19 cellular contexts compared by ENCODE assay signal in genomic region chr18:13440277-13441248, GRCh38.
DNase-seq lines count a peak whose midpoint lies in the region; TF ChIP-seq lines count a peak whose summit lies in the region.
"Had no signal": no experiment of that assay in that cellular context is flagged by ENCODE, and none has a peak within 500 bp of the region (broad histone marks: within the 10 kb centered on the region; RNA-seq: fewer than 3 reads in every experiment).

No MANE protein-coding gene starts in this region.

- no peaks in the 10 kb centered on the region for H3K9me3 ChIP-seq in HEK293 (ENCODE audit: control insufficient read depth, insufficient read depth, low read depth, low read length)
- peaks cover 0 to 1% of the 10 kb centered on the region in 2 donors for H3K9me3 ChIP-seq in neuronal stem cell (replicated peaks in 1 of 2; ENCODE audit: control insufficient read depth in 2 of 2, insufficient read depth in 1 of 2, low read depth in 1 of 2, low read length in 2 of 2)
- no peaks in the 10 kb centered on the region for H3K9me3 ChIP-seq in MG63
- H3K9me3 ChIP-seq: gastroesophageal sphincter, left ventricle myocardium inferior, tibial nerve had no signal

- no peak overlapping the region for H4K8ac ChIP-seq in neuronal stem cell (ENCODE audit: low read depth, low read length)

- no CpG with 5 or more reads among the region's 25 CpGs for whole genome bisulfite sequencing in neuronal stem cell (ENCODE audit: extremely low coverage in 2 of 2, insufficient read length in 2 of 2, insufficient replicate concordance in 1 of 2), 2 donors

- H3K36me3 ChIP-seq in HEK293 (ENCODE audit: control insufficient read depth in 2 of 2, insufficient read depth in 1 of 2, low read length in 2 of 2) (no peaks in the 10 kb centered on the region), neuronal stem cell (replicated peaks in 1 of 2; ENCODE audit: control insufficient read depth in 2 of 2, insufficient read depth in 2 of 2, low read length in 2 of 2) (peaks cover 0 to 2% of the 10 kb centered on the region in 2 donors), MG63 (no peaks in the 10 kb centered on the region)
- H3K36me3 ChIP-seq: tibial nerve had no signal

- peaks cover 0 to 15% (median 5%) of the 10 kb centered on the region in 3 experiments for H3K27me3 ChIP-seq in neuronal stem cell (ENCODE audit: control insufficient read depth in 3 of 3, insufficient read depth in 3 of 3, low read depth in 1 of 3, low read length in 3 of 3)
- no peaks in the 10 kb centered on the region for H3K27me3 ChIP-seq in MG63
- H3K27me3 ChIP-seq: gastroesophageal sphincter, tibial nerve had no signal

- DNase-seq in NCI-H2107 treated with DMSO at 0.1 percent for 48 hours (lab: John Stamatoyannopoulos, UW; ENCODE audit: unreplicated experiment) (peak; percentile 48), NCI-H2107 (lab: John Stamatoyannopoulos, UW) (no peak), SK-MEL-5 (ENCODE audit: low read depth, low spot score) (peak; percentile 49), neuronal stem cell (ENCODE audit: low spot score) (no peak), NCI-H748 (lab: John Stamatoyannopoulos, UW; ENCODE audit: unreplicated experiment) (no peak), MG63 (no peak)
- DNase-seq in activated effector memory CD4-positive, alpha-beta T cell treated with anti-CD3 and anti-CD28 coated beads, Interleukin-2, amount 50 U/mL, for 16 hours: no peak
- DNase-seq: activated CD8-positive, alpha-beta T cell treated with anti-CD3 and anti-CD28 coated beads for 36 hours; anterior cingulate cortex; CD4-positive, alpha-beta memory T cell; left ventricle myocardium inferior; NCI-H1105 treated with DMSO at 0.1 percent for 48 hours; NCI-H2227 treated with DMSO at 0.1 percent for 48 hours had no signal

- H3K4ac ChIP-seq in neuronal stem cell (ENCODE audit: low read length): no peak overlapping the region

- in situ Hi-C loops in SK-MEL-5 (cut with HindIII; ENCODE audit: low pct_unique_long_range_greater_than_20kb, low sequenced_read_pairs): no loop called here

- H3K4me1 ChIP-seq in HEK293 (ENCODE audit: control insufficient read depth, insufficient read depth, low read length) (peaks cover 6% of the 10 kb centered on the region), neuronal stem cell (ENCODE audit: control insufficient read depth in 2 of 2, insufficient read depth in 1 of 2, low read depth in 1 of 2, low read length in 2 of 2) (no peaks in the 10 kb centered on the region)

- H2BK120ac ChIP-seq in neuronal stem cell (ENCODE audit: low read depth, low read length): no peak overlapping the region

- H2AK5ac ChIP-seq in neuronal stem cell (ENCODE audit: low read depth, low read length): no peak overlapping the region

- H3K4me3 ChIP-seq in HEK293 (ENCODE audit: low read depth, low read length): no peak overlapping the region
- H3K4me3 ChIP-seq in neuronal stem cell (ENCODE audit: low read length in 2 of 2): no peak overlapping the region
- H3K4me3 ChIP-seq in MG63: no peak overlapping the region
- H3K4me3 ChIP-seq: gastroesophageal sphincter, left ventricle myocardium inferior, SK-N-MC, smooth muscle cell, tibial nerve had no signal

- H4K91ac ChIP-seq in neuronal stem cell (ENCODE audit: low read depth, low read length, poor library complexity): no peak overlapping the region

- H3K27ac ChIP-seq in HEK293 (ENCODE audit: extremely low read depth, low read depth, low read length): no peak overlapping the region
- H3K27ac ChIP-seq in neuronal stem cell (replicated peaks; ENCODE audit: low read length): no peak overlapping the region
- H3K27ac ChIP-seq: gastroesophageal sphincter, left ventricle myocardium inferior, parathyroid adenoma, SK-N-MC, tibial nerve had no signal

- POLR2A ChIA-PET in HEK293 (lab: Yijun Ruan, JAX): no interaction called here

- no peak overlapping the region for H3K23ac ChIP-seq in neuronal stem cell (ENCODE audit: low read depth, low read length, poor library complexity)

- CTCF ChIA-PET in HEK293 (lab: Yijun Ruan, JAX): no interaction called here

- no peak overlapping the region for H2AFZ ChIP-seq in neuronal stem cell (ENCODE audit: low read length)
- H2AFZ ChIP-seq: parathyroid adenoma had no signal

- peak overlapping the region; percentile 12 for H2BK15ac ChIP-seq in neuronal stem cell (ENCODE audit: low read length)

- H3K18ac ChIP-seq in neuronal stem cell (ENCODE audit: low read length): no peak overlapping the region

- peaks cover 3% of the 10 kb centered on the region for H3K79me1 ChIP-seq in neuronal stem cell (ENCODE audit: low read depth, low read length)

- no peak overlapping the region for H3K14ac ChIP-seq in neuronal stem cell (ENCODE audit: low read length)

- no peak for TF ChIP-seq CTCF in HEK293 (tag by site-specific recombination; IDR thresholded peaks at IDR 0.05)

- no peak overlapping the region for H2BK5ac ChIP-seq in neuronal stem cell (ENCODE audit: low read length)

- H3K4me2 ChIP-seq in neuronal stem cell (ENCODE audit: insufficient read depth, low read length, poor library complexity, severe bottlenecking): no peak overlapping the region
- H3K4me2 ChIP-seq: smooth muscle cell had no signal

- no peak overlapping the region for H2BK12ac ChIP-seq in neuronal stem cell (ENCODE audit: low read length)

- H3K9ac ChIP-seq in neuronal stem cell (ENCODE audit: low read depth, low read length, poor library complexity): no peak overlapping the region
- H3K9ac ChIP-seq: parathyroid adenoma had no signal

TF ChIP-seq in HEK293, 187 proteins besides CTCF, POLR2A, EP300 and RAD21:
- no peak for TF ChIP-seq TCF7L2 (IDR thresholded peaks at IDR 0.05; ENCODE audit: borderline replicate concordance, low read depth, low read length)
- peak; percentile 81 for TF ChIP-seq ZIC2 (tag by site-specific recombination; IDR thresholded peaks at IDR 0.05)
- TF ChIP-seq SP7 (tag by site-specific recombination; IDR thresholded peaks at IDR 0.05): no peak
- TF ChIP-seq ZBTB8A (tag by site-specific recombination; IDR thresholded peaks at IDR 0.05): no peak
- no peak for TF ChIP-seq ZNF449 (tag by site-specific recombination; IDR thresholded peaks at IDR 0.05)
- no peak for TF ChIP-seq ZNF510 (tag by site-specific recombination; IDR thresholded peaks at IDR 0.05; ENCODE audit: insufficient replicate concordance)
- no peak for TF ChIP-seq ZNF530 (tag by site-specific recombination; IDR thresholded peaks at IDR 0.05; ENCODE audit: low read depth)
- no peak for TF ChIP-seq ZNF830 (tag by site-specific recombination; IDR thresholded peaks at IDR 0.05; ENCODE audit: low read depth)

Comparison
In these comparisons a context has a peak if more than half of its experiments do, and no peak if none do; other contexts are left out.
1. DNase-seq: peak in NCI-H2107 treated with DMSO at 0.1 percent for 48 hours (single experiment) and SK-MEL-5 (single experiment); none in NCI-H2107 (single experiment), neuronal stem cell (single experiment), activated effector memory CD4-positive, alpha-beta T cell treated with anti-CD3 and anti-CD28 coated beads, Interleukin-2, amount 50 U/mL, for 16 hours (single experiment), NCI-H748 (single experiment) and MG63 (single experiment).